Comparison of ENCODE assay signal across 17 cellular contexts in the genomic region with DNA sequence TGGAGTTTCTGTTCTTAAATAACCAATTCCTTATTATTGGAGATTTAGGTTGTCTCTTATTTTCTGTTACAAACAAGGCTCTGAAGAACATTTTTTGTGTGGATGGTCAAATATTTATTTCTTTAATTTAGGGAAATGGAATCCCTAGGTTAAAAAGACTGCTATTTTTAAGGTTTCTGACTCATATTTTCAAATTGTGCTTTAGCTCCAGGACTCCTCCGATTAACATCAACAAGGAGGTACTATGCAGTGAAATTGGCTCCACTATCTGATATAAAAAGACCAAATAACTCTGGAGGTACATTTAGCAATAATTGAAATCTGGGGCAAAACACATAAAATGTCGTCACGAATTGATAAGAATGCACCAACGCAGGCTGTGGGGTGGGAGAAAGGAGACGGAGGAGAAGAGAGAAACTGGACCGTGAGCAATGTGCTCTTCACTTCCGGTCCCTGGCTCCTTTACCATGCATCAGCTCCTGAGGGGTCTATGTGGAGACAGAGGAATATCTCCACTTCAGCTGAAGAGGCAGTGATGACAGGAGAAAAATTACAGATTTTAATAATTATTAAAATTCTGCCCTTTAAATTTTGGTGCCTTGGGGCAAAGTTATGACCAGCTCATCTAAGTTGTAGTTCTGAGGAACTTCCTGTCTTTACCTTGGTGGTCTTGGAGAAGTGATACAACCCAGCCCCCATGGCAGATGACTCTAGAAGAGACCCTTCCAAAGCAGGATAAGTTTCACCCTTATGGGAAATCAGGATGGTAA.
DNase-seq lines count a peak whose midpoint lies in the region; ATAC-seq, FAIRE-seq and TF ChIP-seq lines count a peak whose summit lies in the region.
"Had no signal": no experiment of that assay in that cellular context is flagged by ENCODE, and none has a peak within 500 bp of the region (broad histone marks: within the 10 kb centered on the region; RNA-seq: fewer than 3 reads in every experiment).

No MANE protein-coding gene starts in this region.

- no peaks in the 10 kb centered on the region for H3K27me3 Mint-ChIP-seq in CD4-positive, CD25-positive, alpha-beta regulatory T cell
- H3K27me3 Mint-ChIP-seq in T-cell (no peaks in the 10 kb centered on the region), progenitor cell of endocrine pancreas (no peaks in the 10 kb centered on the region)
- H3K27me3 Mint-ChIP-seq in naive thymus-derived CD4-positive, alpha-beta T cell, result no peaks in the 10 kb centered on the region

- H3K4me1 Mint-ChIP-seq in CD4-positive, CD25-positive, alpha-beta regulatory T cell, result peaks cover 5 to 12% (median 8%) of the 10 kb centered on the region in 4 donors
- H3K4me1 Mint-ChIP-seq in T-cell, result peaks cover 24 to 33% (median 32%) of the 10 kb centered on the region in 3 donors
- peaks cover 6 to 48% (median 38%) of the 10 kb centered on the region in 7 donors for H3K4me1 Mint-ChIP-seq in naive thymus-derived CD4-positive, alpha-beta T cell
- H3K4me1 Mint-ChIP-seq in progenitor cell of endocrine pancreas (ENCODE audit: low read depth), result no peaks in the 10 kb centered on the region
- H3K4me1 Mint-ChIP-seq: GM23338, H9 had no signal

- POLR2A ChIA-PET in T-cell (lab: Charles Lee), result interaction anchor here in 1 of 2 donors (0.7 kb wide), 1 partner anchor 321 kb away, joined by 3 read pairs; no protein-coding TSS in a partner anchor
- POLR2A ChIA-PET in naive thymus-derived CD4-positive, alpha-beta T cell (lab: Charles Lee), result interaction anchor here (0.6 to 6.8 kb wide), 5 partner anchors 22 to 159 kb away, joined by 3 to 45 read pairs (median 3); partner anchors contain the start of gene BTG1

- intact Hi-C loops in naive thymus-derived CD4-positive, alpha-beta T cell (cut with micrococcal nuclease), result loop anchor here in 1 of 2 donors (2.0 kb wide), 2 partner anchors 17 to 51 kb away; no protein-coding TSS in a partner anchor

- no peak overlapping the region for H3K27ac ChIP-seq in CD4-positive, CD25-positive, alpha-beta regulatory T cell (ENCODE audit: insufficient read depth, low read length, poor library complexity, severe bottlenecking)
- H3K27ac ChIP-seq in naive thymus-derived CD4-positive, alpha-beta T cell (ENCODE audit: low read depth, low read length), result no peak overlapping the region
- no peak overlapping the region for H3K27ac ChIP-seq in substantia nigra (ENCODE audit: low read depth, low read length, poor library complexity, severe bottlenecking)
- H3K27ac ChIP-seq in coronary artery, result no peak overlapping the region

- TF ChIP-seq CTCF in progenitor cell of endocrine pancreas (IDR thresholded peaks at IDR 0.05; ENCODE audit: unreplicated experiment) (no peak), coronary artery (IDR thresholded peaks at IDR 0.05) (no peak)

- CTCF ChIA-PET in T-cell (lab: Charles Lee), result no interaction called here
- CTCF ChIA-PET in naive thymus-derived CD4-positive, alpha-beta T cell (lab: Charles Lee), result no interaction called here

- no peak for ATAC-seq in CD4-positive, CD25-positive, alpha-beta regulatory T cell (ENCODE audit: low read depth in 2 of 2)
- ATAC-seq in T-cell (replicated peaks in 1 of 4), result no peak
- no peak for ATAC-seq in naive thymus-derived CD4-positive, alpha-beta T cell
- ATAC-seq: CD8-positive, alpha-beta T cell; GM23338; HCT116 had no signal

- H3K9me3 Mint-ChIP-seq in CD4-positive, CD25-positive, alpha-beta regulatory T cell, result no peaks in the 10 kb centered on the region
- H3K9me3 Mint-ChIP-seq in T-cell (no peaks in the 10 kb centered on the region), progenitor cell of endocrine pancreas (ENCODE audit: low read depth) (no peaks in the 10 kb centered on the region)
- peaks cover 0 to 2% (median 0%) of the 10 kb centered on the region in 11 donors for H3K9me3 Mint-ChIP-seq in naive thymus-derived CD4-positive, alpha-beta T cell
- H3K9me3 Mint-ChIP-seq: CD8-positive, alpha-beta T cell; GM23338; H9 had no signal

- H3K27ac Mint-ChIP-seq in CD4-positive, CD25-positive, alpha-beta regulatory T cell, result peak overlapping the region in 2 of 3 donors; percentile 40 to 71
- H3K27ac Mint-ChIP-seq in T-cell (peak overlapping the region; percentile 7 to 21), progenitor cell of endocrine pancreas (peak overlapping the region; percentile 67)
- H3K27ac Mint-ChIP-seq in naive thymus-derived CD4-positive, alpha-beta T cell, result peak overlapping the region in 5 of 9 donors; percentile 45 to 76 (median 53)
- H3K27ac Mint-ChIP-seq: GM23338, H9 had no signal

- no peaks in the 10 kb centered on the region for H3K27me3 ChIP-seq in CD4-positive, CD25-positive, alpha-beta regulatory T cell (ENCODE audit: control insufficient read depth, insufficient read depth, low read length)
- H3K27me3 ChIP-seq in naive thymus-derived CD4-positive, alpha-beta T cell (ENCODE audit: control insufficient read depth in 2 of 2, insufficient read depth in 2 of 2, low read length in 2 of 2), result no peaks in the 10 kb centered on the region

- H3K36me3 ChIP-seq in CD4-positive, CD25-positive, alpha-beta regulatory T cell (ENCODE audit: control insufficient read depth, insufficient read depth, low read length), result no peaks in the 10 kb centered on the region
- H3K36me3 ChIP-seq in naive thymus-derived CD4-positive, alpha-beta T cell (ENCODE audit: control insufficient read depth in 2 of 3, insufficient read depth in 3 of 3, low read length in 3 of 3), result no peaks in the 10 kb centered on the region

- no peak for FAIRE-seq in frontal cortex (lab: Jason Lieb, UNC)
- FAIRE-seq: G401.6, GM12892 had no signal

- no peak overlapping the region for H3K4me3 ChIP-seq in CD4-positive, CD25-positive, alpha-beta regulatory T cell (ENCODE audit: low read depth, low read length)
- H3K4me3 ChIP-seq in naive thymus-derived CD4-positive, alpha-beta T cell (ENCODE audit: low read length), result no peak overlapping the region
- H3K4me3 ChIP-seq in coronary artery, result no peak overlapping the region
- H3K4me3 ChIP-seq: GM23338 had no signal

- no peak for DNase-seq in CD4-positive, CD25-positive, alpha-beta regulatory T cell
- DNase-seq in T-cell (no peak), progenitor cell of endocrine pancreas (ENCODE audit: low spot score, unreplicated experiment) (no peak), substantia nigra (lab: John Stamatoyannopoulos, UW) (no peak), frontal cortex (ENCODE audit: low spot score in 2 of 2) (no peak), coronary artery (ENCODE audit: low spot score) (no peak)
- no peak for DNase-seq in naive thymus-derived CD4-positive, alpha-beta T cell
- DNase-seq: C1 segment of cervical spinal cord; Caco-2; CD8-positive, alpha-beta T cell; DMS153; DND-41; H9 had no signal

- H3K9me3 ChIP-seq in CD4-positive, CD25-positive, alpha-beta regulatory T cell (ENCODE audit: control insufficient read depth in 2 of 2, low read length in 2 of 2), result no peaks in the 10 kb centered on the region
- H3K9me3 ChIP-seq in naive thymus-derived CD4-positive, alpha-beta T cell (ENCODE audit: control insufficient read depth in 2 of 3, low read length in 3 of 3), result no peaks in the 10 kb centered on the region
- H3K9me3 ChIP-seq: Caco-2 had no signal

- no peaks in the 10 kb centered on the region for H3K4me1 ChIP-seq in CD4-positive, CD25-positive, alpha-beta regulatory T cell (ENCODE audit: control insufficient read depth, insufficient read depth, low read length, poor library complexity, severe bottlenecking)
- H3K4me1 ChIP-seq in naive thymus-derived CD4-positive, alpha-beta T cell (ENCODE audit: control insufficient read depth in 2 of 2, insufficient read depth in 2 of 2, low read length in 2 of 2), result peaks cover 0 to 22% of the 10 kb centered on the region in 2 donors
- H3K4me1 ChIP-seq: Caco-2 had no signal

- no peak overlapping the region for H3K4me3 Mint-ChIP-seq in CD4-positive, CD25-positive, alpha-beta regulatory T cell
- H3K4me3 Mint-ChIP-seq in T-cell (no peak overlapping the region), progenitor cell of endocrine pancreas (ENCODE audit: low read depth) (no peak overlapping the region)
- H3K4me3 Mint-ChIP-seq in naive thymus-derived CD4-positive, alpha-beta T cell, result no peak overlapping the region
- H3K4me3 Mint-ChIP-seq: CD8-positive, alpha-beta T cell; GM23338; H9 had no signal

- H3K36me3 Mint-ChIP-seq in CD4-positive, CD25-positive, alpha-beta regulatory T cell, result no peaks in the 10 kb centered on the region
- no peaks in the 10 kb centered on the region for H3K36me3 Mint-ChIP-seq in T-cell
- no peaks in the 10 kb centered on the region for H3K36me3 Mint-ChIP-seq in naive thymus-derived CD4-positive, alpha-beta T cell
- no peaks in the 10 kb centered on the region for H3K36me3 Mint-ChIP-seq in progenitor cell of endocrine pancreas (ENCODE audit: insufficient read depth)
- H3K36me3 Mint-ChIP-seq: CD8-positive, alpha-beta T cell had no signal

Comparison
In these comparisons a context has a peak if more than half of its experiments do, and no peak if none do; other contexts are left out.
1. H3K27ac Mint-ChIP-seq: peak in every context shown above with its lines; median percentile 67 in progenitor cell of endocrine pancreas; 56 in CD4-positive, CD25-positive, alpha-beta regulatory T cell; 53 in naive thymus-derived CD4-positive, alpha-beta T cell; 14 in T-cell.